ENCODE assay signal across 15 cellular contexts in the genomic region with DNA sequence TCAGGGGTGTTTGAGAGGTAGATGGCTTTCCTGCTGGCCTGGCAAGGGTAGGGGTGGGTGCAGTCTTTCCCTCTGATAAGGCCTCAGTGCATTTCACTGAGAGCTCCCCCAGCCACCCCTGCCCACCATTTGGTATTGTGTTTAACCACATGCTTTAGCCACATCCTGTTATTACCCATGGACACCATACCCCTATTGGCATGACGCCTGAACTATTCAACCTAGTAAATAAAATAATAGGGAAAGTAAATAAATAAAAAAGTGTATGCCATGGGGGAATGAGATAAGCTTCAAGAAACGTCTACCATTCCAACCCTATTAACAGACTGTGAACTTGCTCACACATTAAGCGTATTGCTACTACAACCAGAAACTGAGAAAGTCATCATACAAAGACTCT. TPM values are rescaled to one million over a fixed set of nuclear protein-coding genes. Genes with fewer than 3 reads are reported as not detected.
DNase-seq lines count a peak whose midpoint lies in the region; ATAC-seq, FAIRE-seq and TF ChIP-seq lines count a peak whose summit lies in the region.
"Had no signal": no experiment of that assay in that cellular context is flagged by ENCODE, and none has a peak within 500 bp of the region (broad histone marks: within the 10 kb centered on the region; RNA-seq: fewer than 3 reads in every experiment).

No MANE protein-coding gene starts in this region.

- no peaks in the 10 kb centered on the region for H4K20me1 ChIP-seq in BLaER1 treated with 17β-estradiol and CSF1 and Interleukin-3, amounts not matched to agents 10 nM and 100 nM
- no peaks in the 10 kb centered on the region for H4K20me1 ChIP-seq in PC-3 (ENCODE audit: low read length)

- POLR2A ChIA-PET in PC-3 (lab: Charles Lee; ENCODE audit: unreplicated experiment) = no interaction called here

- no peak overlapping the region for H3K27ac ChIP-seq in BLaER1 treated with 17β-estradiol and CSF1 and Interleukin-3, amounts not matched to agents 10 nM and 100 nM
- H3K27ac ChIP-seq in PC-3 (ENCODE audit: low read length) (no peak overlapping the region), heart left ventricle (no peak overlapping the region)
- H3K27ac ChIP-seq: A549 had no signal

- H3K9me3 ChIP-seq in BLaER1 treated with 17β-estradiol and CSF1 and Interleukin-3, amounts not matched to agents 10 nM and 100 nM (replicated peaks in 1 of 11) = peaks cover 31 to 42% (median 36%) of the 10 kb centered on the region in 11 experiments
- H3K9me3 ChIP-seq in PC-3 (ENCODE audit: low read length) = 0 out of 2 replicates have a peak, but pooled peaks cover 2% of the 10 kb centered on the region
- peaks cover 0 to 18% (median 6%) of the 10 kb centered on the region in 12 donors for H3K9me3 ChIP-seq in heart left ventricle

- CTCF ChIA-PET in PC-3 (lab: Charles Lee) = no interaction called here

- H3K27me3 ChIP-seq in BLaER1 treated with 17β-estradiol and CSF1 and Interleukin-3, amounts not matched to agents 10 nM and 100 nM = peaks cover 0 to 8% (median 2%) of the 10 kb centered on the region in 11 experiments; a peak in 14 of 22 replicates
- no peaks in the 10 kb centered on the region for H3K27me3 ChIP-seq in PC-3 (ENCODE audit: low read length)
- H3K27me3 ChIP-seq in heart left ventricle = peaks cover 0 to 24% (median 0%) of the 10 kb centered on the region in 9 donors
- H3K27me3 ChIP-seq: BE2C had no signal

- no peak overlapping the region for H3K4me3 ChIP-seq in BLaER1 treated with 17β-estradiol and CSF1 and Interleukin-3, amounts not matched to agents 10 nM and 100 nM
- H3K4me3 ChIP-seq in GM12865 (ENCODE audit: low read depth, low read length) (no peak overlapping the region), PC-3 (ENCODE audit: low read length) (no peak overlapping the region), heart left ventricle (no peak overlapping the region)
- H3K4me3 ChIP-seq: A549 had no signal

- intact Hi-C loops in PC-3 (cut with micrococcal nuclease) = no loop called here
- intact Hi-C loops in heart left ventricle (cut with DNase I) = no loop called here

- TF ChIP-seq CTCF in GM12865 (IDR thresholded peaks at IDR 0.05; ENCODE audit: insufficient read depth, low read depth, low read length, missing control alignments) (no peak), PC-3 (conservative IDR thresholded peaks at IDR 0.05; ENCODE audit: low read depth, low read length) (no peak), heart left ventricle (IDR thresholded peaks at IDR 0.05) (no peak)

- H3K4me2 ChIP-seq in BLaER1 treated with 17β-estradiol and CSF1 and Interleukin-3, amounts not matched to agents 10 nM and 100 nM = peak overlapping the region in 9 of 11 experiments; percentile 5 to 48 (median 26); a peak in 10 of 22 replicates
- no peak overlapping the region for H3K4me2 ChIP-seq in PC-3 (ENCODE audit: low read length)
- H3K4me2 ChIP-seq: A549 had no signal

- no peaks in the 10 kb centered on the region for H3K79me2 ChIP-seq in PC-3 (ENCODE audit: low read length)

- no peak for FAIRE-seq in urothelium cell line (lab: Jason Lieb, UNC)
- FAIRE-seq: A549, H54 had no signal

- no peaks in the 10 kb centered on the region for H3K9me2 ChIP-seq in PC-3 (replicated peaks; ENCODE audit: low read length)

- no peaks in the 10 kb centered on the region for H3F3A ChIP-seq in PC-3 (ENCODE audit: low read length, unreplicated experiment)

- 71 to 74% (median 74%) methylated on average over 3 of the region's 3 CpGs for WGBS in heart left ventricle, 4 donors

- H3K4me1 ChIP-seq in BLaER1 treated with 17β-estradiol and CSF1 and Interleukin-3, amounts not matched to agents 10 nM and 100 nM = peaks cover 0 to 13% (median 7%) of the 10 kb centered on the region in 10 experiments; a peak in 8 of 20 replicates
- H3K4me1 ChIP-seq in PC-3 (ENCODE audit: insufficient read depth, low read length) = peaks cover 12% of the 10 kb centered on the region; the same call in 1 of the 2 replicates
- no peaks in the 10 kb centered on the region for H3K4me1 ChIP-seq in heart left ventricle
- H3K4me1 ChIP-seq: A549 had no signal

- peak; percentile 14 for DNase-seq in GM12865 (ENCODE audit: low read depth)
- DNase-seq in NCI-H2029 (lab: John Stamatoyannopoulos, UW) = peak; percentile 28
- peak; percentile 54 for DNase-seq in PC-3
- no peak for DNase-seq in hepatic stellate cell (ENCODE audit: low spot score)
- no peak for DNase-seq in heart left ventricle
- no peak for DNase-seq in urothelium cell line (ENCODE audit: low spot score)
- DNase-seq: BE2C; CD4-positive, CD25-positive, alpha-beta regulatory T cell; DND-41; GDM1 had no signal

- no TSS peak for BruUV-seq in PC-3 (replicated peaks; lab: Mats Ljungman, UMichigan)

- H3K9ac ChIP-seq in BLaER1 treated with 17β-estradiol and CSF1 and Interleukin-3, amounts not matched to agents 10 nM and 100 nM = no peak overlapping the region
- H3K9ac ChIP-seq in PC-3 (ENCODE audit: low read length) = no peak overlapping the region

- TF ChIP-seq POLR2A in heart left ventricle (IDR thresholded peaks at IDR 0.05) = no peak

- H2AFZ ChIP-seq in PC-3 (ENCODE audit: low read length) = no peak overlapping the region

- peaks cover 0 to 5% (median 0%) of the 10 kb centered on the region in 11 experiments; a peak in 1 of 22 replicates for H3K36me3 ChIP-seq in BLaER1 treated with 17β-estradiol and CSF1 and Interleukin-3, amounts not matched to agents 10 nM and 100 nM
- H3K36me3 ChIP-seq in PC-3 (ENCODE audit: low read depth, low read length) = no peaks in the 10 kb centered on the region
- H3K36me3 ChIP-seq in heart left ventricle = no peaks in the 10 kb centered on the region
- H3K36me3 ChIP-seq: BE2C had no signal

- ATAC-seq in PC-3 = peak; percentile 27; the same call in 1 of the 2 replicates
- no peak for ATAC-seq in heart left ventricle
- ATAC-seq: A549, HCT116 had no signal

RNA-seq across cellular contexts. Expression of gene LGR5, which starts 7.6 kb away (rescaled TPM):
- total RNA-seq in PC-3 (2014; rRNA removed) (0.04 and 0.46 TPM in 2 replicates), heart left ventricle (under 1 TPM in 3 of 9 donors, not detected in 6; 0.12 to 0.20 (median 0.15) TPM)
- polyA plus RNA-seq in heart left ventricle = under 1 TPM in 1 of 2 donors, not detected in 1; 0.03 TPM
- total RNA-seq: CD4-positive, CD25-positive, alpha-beta regulatory T cell had no signal
- polyA plus RNA-seq: A549; AG04450; CD4-positive, CD25-positive, alpha-beta regulatory T cell had no signal

Comparison
In these comparisons a context has a peak if more than half of its experiments do, and no peak if none do; other contexts are left out.
1. DNase-seq: peak in GM12865 (single experiment), NCI-H2029 (single experiment) and PC-3 (single experiment); none in hepatic stellate cell (single experiment), heart left ventricle (0 of 5) and urothelium cell line (single experiment).